25 cellular contexts compared by ENCODE assay signal in genomic region chr2:85819811-85820510, GRCh38.
"Had no signal": no experiment of that assay in that cellular context is flagged by ENCODE, and none has a peak within 500 bp of the region (broad histone marks: within the 10 kb centered on the region; RNA-seq: fewer than 3 reads in every experiment).

No MANE protein-coding gene starts in this region.

- H3K27ac Mint-ChIP-seq: effector memory CD8-positive, alpha-beta T cell; memory B cell; natural killer cell; progenitor cell of endocrine pancreas; stimulated activated naive CD8-positive, alpha-beta T cell treated with anti-CD3 and anti-CD28 coated beads, Interleukin-15, amount 100 ng/mL, for 72 hours had no signal

- H3K27me3 Mint-ChIP-seq: stimulated activated naive CD8-positive, alpha-beta T cell treated with anti-CD3 and anti-CD28 coated beads, Interleukin-15, amount 100 ng/mL, for 72 hours had no signal

- H3K79me2 ChIP-seq: parathyroid adenoma had no signal

- H3K36me3 ChIP-seq: neutrophil, suprapubic skin, transverse colon, upper lobe of right lung, vagina had no signal

- H3K4me3 Mint-ChIP-seq: effector memory CD8-positive, alpha-beta T cell; memory B cell; natural killer cell; stimulated activated naive CD8-positive, alpha-beta T cell treated with anti-CD3 and anti-CD28 coated beads, Interleukin-15, amount 100 ng/mL, for 72 hours had no signal

- H3K4me2 ChIP-seq: smooth muscle cell had no signal

- H3K27me3 ChIP-seq: transverse colon, upper lobe of right lung, vagina had no signal

- FAIRE-seq: endometrium, frontal cortex, keratinocyte had no signal

- ATAC-seq: effector memory CD8-positive, alpha-beta T cell; left lobe of liver; natural killer cell; sciatic nerve; stimulated activated naive CD8-positive, alpha-beta T cell treated with anti-CD3 and anti-CD28 coated beads, Interleukin-15, amount 100 ng/mL, for 72 hours; upper lobe of right lung had no signal

- H3K27ac ChIP-seq: neutrophil, parathyroid adenoma, suprapubic skin, transverse colon, upper lobe of right lung, vagina had no signal

- H3K4me1 ChIP-seq: parathyroid adenoma, suprapubic skin, transverse colon, upper lobe of right lung, vagina had no signal

- H3K4me3 ChIP-seq: lung, smooth muscle cell, suprapubic skin, transverse colon, upper lobe of right lung, vagina had no signal

- H3K4me1 Mint-ChIP-seq: memory B cell; natural killer cell; stimulated activated naive CD8-positive, alpha-beta T cell treated with anti-CD3 and anti-CD28 coated beads, Interleukin-15, amount 100 ng/mL, for 72 hours had no signal

- H3K36me3 Mint-ChIP-seq: memory B cell, natural killer cell had no signal

- H3K9ac ChIP-seq: parathyroid adenoma had no signal

- H2AFZ ChIP-seq: parathyroid adenoma had no signal

- H3K9me3 Mint-ChIP-seq: effector memory CD8-positive, alpha-beta T cell; memory B cell; natural killer cell; stimulated activated naive CD8-positive, alpha-beta T cell treated with anti-CD3 and anti-CD28 coated beads, Interleukin-15, amount 100 ng/mL, for 72 hours had no signal

- H3K9me3 ChIP-seq: neutrophil, suprapubic skin, transverse colon, upper lobe of right lung, vagina had no signal

- DNase-seq: cortex of kidney; effector memory CD8-positive, alpha-beta T cell; erythroblast; natural killer cell; stimulated activated CD4-positive, alpha-beta T cell treated with anti-CD3 and anti-CD28 coated beads, Interleukin-12 subunit alpha, Interleukin-12 subunit beta, amount 100 ng/mL, for 4 hours; stimulated activated CD4-positive, alpha-beta T cell treated with anti-CD3 and anti-CD28 coated beads, Interleukin-1b, Interleukin-23, amount 100 ng/mL, for 48 hours; stimulated activated CD4-positive, alpha-beta T cell treated with anti-CD3 and anti-CD28 coated beads, Interleukin-4, amount 100 ng/mL, for 1 hour; stimulated activated CD8-positive, alpha-beta memory T cell treated with anti-CD3 and anti-CD28 coated beads, Interleukin-4, amount 100 ng/mL, for 48 hours; stimulated activated naive CD4-positive, alpha-beta T cell; stimulated activated naive CD8-positive, alpha-beta T cell treated with anti-CD3 and anti-CD28 coated beads, Interleukin-15, amount 100 ng/mL, for 72 hours; transverse colon; upper lobe of right lung had no signal
